8 cellular contexts compared by ENCODE assay signal in the genomic region with DNA sequence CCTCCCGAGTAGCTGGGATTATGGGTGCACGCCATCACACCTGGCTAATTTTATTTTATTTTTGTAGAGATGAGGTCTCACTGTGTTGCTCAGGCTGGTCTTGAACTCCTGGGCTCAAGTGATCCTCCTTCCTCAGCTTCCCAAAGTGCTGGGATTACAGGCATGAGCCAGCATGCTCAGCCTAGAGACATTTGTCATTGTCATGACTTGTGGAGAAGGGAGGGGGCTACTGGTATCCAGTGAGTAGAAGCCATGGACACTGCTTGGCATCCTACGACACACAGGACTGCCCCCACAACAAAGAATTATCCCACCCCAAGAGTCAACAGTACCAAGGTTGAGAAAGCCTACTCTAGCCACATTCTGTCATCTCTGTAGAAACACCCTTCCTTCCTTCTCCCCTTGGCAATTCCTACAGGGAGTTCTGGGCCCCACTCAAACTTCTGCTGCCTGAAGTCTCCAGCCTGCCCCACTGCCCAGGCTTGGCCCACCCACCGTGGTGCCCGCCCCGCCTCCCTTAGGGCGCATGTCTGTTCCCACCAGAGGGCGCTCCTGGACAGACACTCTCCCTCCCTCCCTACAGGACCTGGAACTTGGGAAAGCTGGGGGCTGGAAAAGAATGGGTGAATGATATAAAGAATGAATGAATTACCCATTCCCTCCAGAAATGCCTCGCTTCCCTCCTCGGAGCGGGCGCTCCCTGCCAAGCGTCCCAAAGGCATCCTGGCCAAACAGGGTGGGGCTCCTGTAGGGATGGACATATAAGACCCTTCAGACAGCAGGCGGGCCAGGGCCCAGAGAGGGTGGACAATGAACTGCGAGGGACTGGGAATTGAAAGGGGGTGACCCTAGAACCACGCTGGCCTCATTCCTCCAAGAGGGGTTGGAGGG. TPM values are rescaled to one million over a fixed set of nuclear protein-coding genes. Genes with fewer than 3 reads are reported as not detected.
DNase-seq lines count a peak whose midpoint lies in the region; ATAC-seq and TF ChIP-seq lines count a peak whose summit lies in the region.

No MANE protein-coding gene starts in this region.

- no peak overlapping the region for H3K4me3 ChIP-seq in heart right ventricle
- no peak overlapping the region for H3K4me3 ChIP-seq in prostate gland

- H3K27ac ChIP-seq in heart right ventricle, result peak overlapping the region in 8 of 10 donors; percentile 26 to 100 (median 98)
- peak overlapping the region; percentile 98 to 99 for H3K27ac ChIP-seq in prostate gland

- TF ChIP-seq POLR2A in prostate gland (IDR thresholded peaks at IDR 0.05), result no peak

- H3K36me3 ChIP-seq in heart right ventricle (no peaks in the 10 kb centered on the region), prostate gland (no peaks in the 10 kb centered on the region)

- DNase-seq in EL (peak; percentile 79), MV-4-11 (lab: John Stamatoyannopoulos, UW) (peak; percentile 58), SW 1271 (lab: John Stamatoyannopoulos, UW) (peak; percentile 27 to 49), heart right ventricle (peak; percentile 85 to 86), prostate gland (ENCODE audit: low spot score) (peak; percentile 77)
- peak; percentile 47 for DNase-seq in activated naive CD8-positive, alpha-beta T cell treated with anti-CD3 and anti-CD28 coated beads, Interleukin-2, amount 50 U/mL, for 16 hours (ENCODE audit: low read depth, low spot score)

- H3K9me3 ChIP-seq in heart right ventricle, result no peaks in the 10 kb centered on the region
- H3K9me3 ChIP-seq in prostate gland, result no peaks in the 10 kb centered on the region

- ATAC-seq in heart right ventricle (peak; percentile 35 to 73 (median 56)), GM21515 (IDR thresholded peaks at IDR 0.05; ENCODE audit: unreplicated experiment) (no peak), GM18511 (IDR thresholded peaks at IDR 0.05; ENCODE audit: unreplicated experiment) (no peak)

- TF ChIP-seq CTCF in heart right ventricle (IDR thresholded peaks at IDR 0.05) (peak; percentile 78 to 94 (median 92)), prostate gland (IDR thresholded peaks at IDR 0.05) (peak; percentile 29 to 85 (median 76))

- H3K27me3 ChIP-seq in heart right ventricle (no peaks in the 10 kb centered on the region), prostate gland (replicated peaks; ENCODE audit: insufficient read depth) (no peaks in the 10 kb centered on the region)

- H3K4me1 ChIP-seq in heart right ventricle, result peaks cover 4 to 48% (median 38%) of the 10 kb centered on the region in 9 donors
- peaks cover 2% of the 10 kb centered on the region for H3K4me1 ChIP-seq in prostate gland (replicated peaks)

- intact Hi-C loops in heart right ventricle (cut with DNase I) (loop anchor here in 7 of 10 donors (2.0 to 10.0 kb wide), 7 partner anchors 15 to 267 kb away; a partner anchor contains a TSS), prostate gland (cut with DNase I) (loop anchor here (2.0 kb wide), 1 partner anchor 71 kb away; a partner anchor contains a TSS)

- 37 to 44% methylated on average over 16 of the region's 16 CpGs for WGBS in heart right ventricle, 2 donors
- WGBS in prostate gland, result 43% methylated on average over 16 of the region's 16 CpGs

RNA-seq across cellular contexts. Expression of a gene that starts 5.5 kb away (rescaled TPM):
- total RNA-seq in heart right ventricle, result 100 to 1,000 TPM in 1 of 10 donors, 10 to 100 TPM in 9; 18.8 to 119 (median 32.8) TPM
- 100 to 1,000 TPM; 116 to 124 TPM for polyA plus RNA-seq in heart right ventricle
- 10 to 100 TPM in 1 of 2 donors, 1 to 10 TPM in 1; 5.9 to 38.6 TPM for total RNA-seq in prostate gland

RNA-seq across cellular contexts. Expression of a gene that starts 43.8 kb away (rescaled TPM):
- 100 to 1,000 TPM in 1 of 10 donors, 10 to 100 TPM in 9; 51.8 to 110 (median 89.5) TPM for total RNA-seq in heart right ventricle
- 10 to 100 TPM in 1 of 2 donors, 1 to 10 TPM in 1; 9.7 to 48.1 TPM for polyA plus RNA-seq in heart right ventricle
- 10 to 100 TPM in 1 of 2 donors, 1 to 10 TPM in 1; 4.6 to 14.9 TPM for total RNA-seq in prostate gland

RNA-seq across cellular contexts. Expression of a gene that starts 44.3 kb away (rescaled TPM):
- total RNA-seq in heart right ventricle (not detected), prostate gland (1 to 10 TPM in 1 of 2 donors, not detected in 1; 2.8 TPM)
- polyA plus RNA-seq in heart right ventricle, result not detected

RNA-seq across cellular contexts. Expression of a gene that starts 50.0 kb away (rescaled TPM):
- total RNA-seq in heart right ventricle, result under 1 TPM; 0.18 to 0.64 (median 0.33) TPM
- under 1 TPM; 0.29 to 0.66 TPM for polyA plus RNA-seq in heart right ventricle
- total RNA-seq in prostate gland, result under 1 TPM; 0.23 to 0.74 TPM

Comparison
In these comparisons a context has a peak if more than half of its experiments do, and no peak if none do; other contexts are left out.
1. ATAC-seq: peak in heart right ventricle (8 of 8); none in GM21515 (single experiment) and GM18511 (single experiment).
2. Peak in every context shown above with its lines, with median percentiles within 50 percentile points of each other: DNase-seq.